In the genomic region with DNA sequence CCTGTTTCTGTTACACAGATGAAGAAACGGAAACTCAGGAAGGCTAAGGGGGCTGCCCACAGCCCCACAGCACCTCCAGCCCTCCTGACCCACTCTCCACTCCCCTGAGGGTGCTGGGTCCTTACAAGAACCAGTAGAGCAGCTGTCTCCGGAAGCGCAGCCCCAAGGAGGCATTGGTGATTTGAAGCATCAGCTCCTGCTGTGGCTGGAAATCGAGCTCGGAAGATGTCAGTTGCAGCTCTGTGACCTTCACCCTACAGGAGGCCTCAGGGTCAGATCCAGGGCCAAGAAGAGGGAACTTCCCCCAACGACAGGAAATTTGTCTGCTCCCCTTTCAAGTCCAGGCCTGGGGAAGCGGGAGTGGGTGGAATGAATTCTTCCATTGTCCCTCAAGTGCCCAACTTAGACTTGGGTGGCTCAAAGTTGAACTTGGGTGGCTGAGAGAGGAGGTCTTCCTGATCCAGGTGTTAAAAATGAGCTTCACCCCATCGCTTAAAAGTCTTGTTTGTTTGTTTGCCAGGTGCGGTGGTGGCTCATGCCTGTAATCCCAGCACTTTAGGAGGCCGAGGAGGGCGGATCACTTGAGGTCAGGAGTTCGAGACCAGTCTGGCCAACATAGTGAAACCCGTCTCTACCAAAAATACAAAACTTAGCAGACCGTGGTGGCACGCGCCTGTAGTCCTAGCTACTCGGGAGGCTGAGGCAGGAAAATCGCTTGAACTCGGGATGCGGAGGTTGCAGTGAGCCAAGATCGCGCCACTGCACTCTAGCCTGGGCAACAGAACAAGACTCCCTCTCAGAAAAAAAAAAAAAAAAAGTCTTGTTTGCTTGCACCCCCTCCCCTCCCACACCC, we compare ENCODE assay signal across 1 cellular context.
TF ChIP-seq lines count a peak whose summit lies in the region.

No MANE protein-coding gene starts in this region.

TF ChIP-seq in WTC11, 78 proteins besides CTCF, POLR2A, EP300 and RAD21 (continued from another document):
- TF ChIP-seq CDX4 (CRISPR knock-in tag; IDR thresholded peaks at IDR 0.05; ENCODE audit: borderline replicate concordance), result no peak
- TF ChIP-seq ZNF121 (CRISPR knock-in tag; IDR thresholded peaks at IDR 0.05), result no peak
- no peak for TF ChIP-seq ARID4B (CRISPR knock-in tag; IDR thresholded peaks at IDR 0.05; ENCODE audit: borderline replicate concordance)
- TF ChIP-seq CBFB (CRISPR knock-in tag; IDR thresholded peaks at IDR 0.05; ENCODE audit: low read depth), result no peak
